In genomic region chr19:47483800-47484690, GRCh38 we compare ENCODE assay signal across 8 cellular contexts. TPM values are rescaled to one million over a fixed set of nuclear protein-coding genes. Genes with fewer than 3 reads are reported as not detected.
DNase-seq lines count a peak whose midpoint lies in the region; ATAC-seq, FAIRE-seq and TF ChIP-seq lines count a peak whose summit lies in the region.

Gene KPTN (minus strand): TSS chr19:47484219. CDS start chr19:47484160, 59 bp downstream.

- H3K36me3 ChIP-seq in fibroblast of lung (ENCODE audit: control insufficient read depth, insufficient read depth, low read length): peaks cover 4% of the 10 kb centered on the region
- peaks cover 0 to 18% (median 0%) of the 10 kb centered on the region in 3 experiments for H3K36me3 ChIP-seq in naive thymus-derived CD4-positive, alpha-beta T cell (ENCODE audit: control insufficient read depth in 2 of 3, insufficient read depth in 3 of 3, low read length in 3 of 3)

- H3K9me3 ChIP-seq in fibroblast of lung (ENCODE audit: control insufficient read depth, insufficient read depth, low read depth, low read length): no peaks in the 10 kb centered on the region
- H3K9me3 ChIP-seq in naive thymus-derived CD4-positive, alpha-beta T cell (ENCODE audit: control insufficient read depth in 2 of 3, low read length in 3 of 3): no peaks in the 10 kb centered on the region

- peak within 1 kb of the TSS; percentile 87 for H3K9ac ChIP-seq in fibroblast of lung (ENCODE audit: insufficient read depth, low read length)

- H3K27ac ChIP-seq in fibroblast of lung (ENCODE audit: insufficient read depth, low read length): peak within 1 kb of the TSS; percentile 91
- H3K27ac ChIP-seq in naive thymus-derived CD4-positive, alpha-beta T cell (ENCODE audit: low read depth, low read length): peak within 1 kb of the TSS; percentile 96

- peak within 1 kb of the TSS; percentile 99 for H3K27ac Mint-ChIP-seq in activated T-helper 1 cell treated with anti-CD3 and anti-CD28 coated beads, Interleukin-12 subunit alpha, Interleukin-12 subunit beta, Interleukin-2, Interleukin-4 antibody, amounts not matched to agents 30 ng/mL and 10 ng/mL and 1 ng/mL, durations not matched to agents 14 hours and 24 hours and 36 hours
- peak within 1 kb of the TSS; percentile 94 to 99 (median 97) for H3K27ac Mint-ChIP-seq in naive thymus-derived CD4-positive, alpha-beta T cell
- peak within 1 kb of the TSS; percentile 98 for H3K27ac Mint-ChIP-seq in stimulated activated effector memory CD8-positive, alpha-beta T cell treated with anti-CD3 and anti-CD28 coated beads, Interleukin-12 subunit alpha, Interleukin-12 subunit beta, amount 100 ng/mL, for 72 hours

- H3K79me2 ChIP-seq in fibroblast of lung (ENCODE audit: control insufficient read depth, insufficient read depth, low read length): no peaks in the 10 kb centered on the region

- peaks cover 4% of the 10 kb centered on the region for H3K27me3 Mint-ChIP-seq in activated T-helper 1 cell treated with anti-CD3 and anti-CD28 coated beads, Interleukin-12 subunit alpha, Interleukin-12 subunit beta, Interleukin-2, Interleukin-4 antibody, amounts not matched to agents 30 ng/mL and 10 ng/mL and 1 ng/mL, durations not matched to agents 14 hours and 24 hours and 36 hours (ENCODE audit: insufficient read depth)
- peaks cover 0 to 4% (median 0%) of the 10 kb centered on the region in 5 donors for H3K27me3 Mint-ChIP-seq in naive thymus-derived CD4-positive, alpha-beta T cell

- peak; percentile 86 to 96 for TF ChIP-seq CTCF in fibroblast of lung (conservative IDR thresholded peaks at IDR 0.05 in 1 of 2, IDR thresholded peaks at IDR 0.05 in 1 of 2; ENCODE audit: low read depth in 1 of 2, low read length in 2 of 2)

- CTCF ChIA-PET in naive thymus-derived CD4-positive, alpha-beta T cell (lab: Charles Lee): interaction anchor here (0.6 to 1.7 kb wide), 12 partner anchors 28 to 1716 kb away, joined by 3 to 7 read pairs (median 3); partner anchors contain the start of genes BICRA and NAPA

- peaks cover 2% of the 10 kb centered on the region for H3K4me1 ChIP-seq in fibroblast of lung (ENCODE audit: control insufficient read depth, extremely low read depth, insufficient read depth, low read length)
- H3K4me1 ChIP-seq in naive thymus-derived CD4-positive, alpha-beta T cell (ENCODE audit: control insufficient read depth in 2 of 2, insufficient read depth in 2 of 2, low read length in 2 of 2): peaks cover 18% of the 10 kb centered on the region in 2 donors

- no peaks in the 10 kb centered on the region for H3K27me3 ChIP-seq in fibroblast of lung (ENCODE audit: control insufficient read depth, insufficient read depth, low read length)
- H3K27me3 ChIP-seq in naive thymus-derived CD4-positive, alpha-beta T cell (ENCODE audit: control insufficient read depth in 2 of 2, insufficient read depth in 2 of 2, low read length in 2 of 2): no peaks in the 10 kb centered on the region

- H3K36me3 Mint-ChIP-seq in activated T-helper 1 cell treated with anti-CD3 and anti-CD28 coated beads, Interleukin-12 subunit alpha, Interleukin-12 subunit beta, Interleukin-2, Interleukin-4 antibody, amounts not matched to agents 30 ng/mL and 10 ng/mL and 1 ng/mL, durations not matched to agents 14 hours and 24 hours and 36 hours (ENCODE audit: low read depth): peaks cover 14% of the 10 kb centered on the region
- peaks cover 0 to 6% (median 0%) of the 10 kb centered on the region in 5 donors for H3K36me3 Mint-ChIP-seq in naive thymus-derived CD4-positive, alpha-beta T cell
- peaks cover 21% of the 10 kb centered on the region for H3K36me3 Mint-ChIP-seq in stimulated activated effector memory CD8-positive, alpha-beta T cell treated with anti-CD3 and anti-CD28 coated beads, Interleukin-12 subunit alpha, Interleukin-12 subunit beta, amount 100 ng/mL, for 72 hours

- peak; percentile 83 for DNase-seq in DMS53 treated with DMSO at 0.1 percent for 48 hours (lab: John Stamatoyannopoulos, UW; ENCODE audit: unreplicated experiment)
- DNase-seq in LHCN-M2 (ENCODE audit: low read depth): peak; percentile 85
- peak; percentile 72 for DNase-seq in RCC 7860 (ENCODE audit: low spot score)
- peak; percentile 86 for DNase-seq in activated T-helper 1 cell treated with anti-CD3 and anti-CD28 coated beads, Interleukin-12 subunit alpha, Interleukin-12 subunit beta, Interleukin-2, Interleukin-4 antibody, amounts not matched to agents 30 ng/mL and 10 ng/mL and 1 ng/mL, durations not matched to agents 14 hours and 24 hours and 36 hours (ENCODE audit: low spot score)
- peak; percentile 88 to 93 for DNase-seq in fibroblast of lung (ENCODE audit: low read depth in 2 of 2)
- DNase-seq in naive thymus-derived CD4-positive, alpha-beta T cell: peak; percentile 85 to 92 (median 88)
- DNase-seq in stimulated activated effector memory CD8-positive, alpha-beta T cell treated with anti-CD3 and anti-CD28 coated beads, Interleukin-12 subunit alpha, Interleukin-12 subunit beta, amount 100 ng/mL, for 72 hours (ENCODE audit: low spot score in 2 of 2): peak; percentile 93 to 97

- peak within 1 kb of the TSS; percentile 66 to 87 (median 70) for H3K4me3 ChIP-seq in fibroblast of lung (replicated peaks in 1 of 4; ENCODE audit: control extremely low read depth in 1 of 4, insufficient read depth in 1 of 4, low read depth in 3 of 4, low read length in 4 of 4)
- H3K4me3 ChIP-seq in naive thymus-derived CD4-positive, alpha-beta T cell (ENCODE audit: low read length): peak within 1 kb of the TSS; percentile 74

- no peaks in the 10 kb centered on the region for H4K20me1 ChIP-seq in fibroblast of lung (ENCODE audit: control insufficient read depth, extremely low read depth, insufficient read depth, low read length)

- intact Hi-C loops in activated T-helper 1 cell treated with anti-CD3 and anti-CD28 coated beads, Interleukin-12 subunit alpha, Interleukin-12 subunit beta, Interleukin-2, Interleukin-4 antibody, amounts not matched to agents 30 ng/mL and 10 ng/mL and 1 ng/mL, durations not matched to agents 14 hours and 24 hours and 36 hours (cut with micrococcal nuclease): loop anchor here (1.0 to 5.0 kb wide), 5 partner anchors 31 to 259 kb away; partner anchors contain the start of genes INAFM1 and NAPA
- intact Hi-C loops in naive thymus-derived CD4-positive, alpha-beta T cell (cut with micrococcal nuclease): loop anchor here (1.0 to 10.0 kb wide), 9 partner anchors 31 to 1599 kb away; partner anchors contain the start of genes NAPA (in 2 of the 2), IRF2BP1 (in 1 of the 2), NOP53 (in 1 of the 2) and PRKD2 (in 1 of the 2)

- H3K4me2 ChIP-seq in fibroblast of lung (ENCODE audit: extremely low read depth, insufficient read depth, low read length): peak within 1 kb of the TSS; percentile 93

- POLR2A ChIA-PET in naive thymus-derived CD4-positive, alpha-beta T cell (lab: Charles Lee): interaction anchor here (0.5 to 3.0 kb wide), 12 partner anchors 11 to 1135 kb away, joined by 3 to 21 read pairs (median 6); partner anchors contain the start of genes DHX34, NAPA, NOP53 and RPL18

- ATAC-seq in GM21786 (IDR thresholded peaks at IDR 0.05; ENCODE audit: unreplicated experiment): peak; percentile 59
- peak; percentile 91 for ATAC-seq in naive thymus-derived CD4-positive, alpha-beta T cell
- ATAC-seq in stimulated activated effector memory CD8-positive, alpha-beta T cell treated with anti-CD3 and anti-CD28 coated beads, Interleukin-12 subunit alpha, Interleukin-12 subunit beta, amount 100 ng/mL, for 72 hours: peak; percentile 95

- no peak for FAIRE-seq in RCC 7860 (lab: Jason Lieb, UNC)

- peak within 1 kb of the TSS; percentile 76 for H2AFZ ChIP-seq in fibroblast of lung (ENCODE audit: low read length)

- peaks cover 23% of the 10 kb centered on the region for H3K4me1 Mint-ChIP-seq in activated T-helper 1 cell treated with anti-CD3 and anti-CD28 coated beads, Interleukin-12 subunit alpha, Interleukin-12 subunit beta, Interleukin-2, Interleukin-4 antibody, amounts not matched to agents 30 ng/mL and 10 ng/mL and 1 ng/mL, durations not matched to agents 14 hours and 24 hours and 36 hours (ENCODE audit: low read depth)
- H3K4me1 Mint-ChIP-seq in naive thymus-derived CD4-positive, alpha-beta T cell: peaks cover 22 to 39% (median 30%) of the 10 kb centered on the region in 7 donors
- H3K4me1 Mint-ChIP-seq in stimulated activated effector memory CD8-positive, alpha-beta T cell treated with anti-CD3 and anti-CD28 coated beads, Interleukin-12 subunit alpha, Interleukin-12 subunit beta, amount 100 ng/mL, for 72 hours: peaks cover 24% of the 10 kb centered on the region

- H3K9me3 Mint-ChIP-seq in activated T-helper 1 cell treated with anti-CD3 and anti-CD28 coated beads, Interleukin-12 subunit alpha, Interleukin-12 subunit beta, Interleukin-2, Interleukin-4 antibody, amounts not matched to agents 30 ng/mL and 10 ng/mL and 1 ng/mL, durations not matched to agents 14 hours and 24 hours and 36 hours: no peaks in the 10 kb centered on the region
- no peaks in the 10 kb centered on the region for H3K9me3 Mint-ChIP-seq in naive thymus-derived CD4-positive, alpha-beta T cell
- H3K9me3 Mint-ChIP-seq in stimulated activated effector memory CD8-positive, alpha-beta T cell treated with anti-CD3 and anti-CD28 coated beads, Interleukin-12 subunit alpha, Interleukin-12 subunit beta, amount 100 ng/mL, for 72 hours: no peaks in the 10 kb centered on the region

- peak within 1 kb of the TSS; percentile 99 for H3K4me3 Mint-ChIP-seq in activated T-helper 1 cell treated with anti-CD3 and anti-CD28 coated beads, Interleukin-12 subunit alpha, Interleukin-12 subunit beta, Interleukin-2, Interleukin-4 antibody, amounts not matched to agents 30 ng/mL and 10 ng/mL and 1 ng/mL, durations not matched to agents 14 hours and 24 hours and 36 hours
- H3K4me3 Mint-ChIP-seq in naive thymus-derived CD4-positive, alpha-beta T cell: peak within 1 kb of the TSS; percentile 83 to 99 (median 96)
- H3K4me3 Mint-ChIP-seq in stimulated activated effector memory CD8-positive, alpha-beta T cell treated with anti-CD3 and anti-CD28 coated beads, Interleukin-12 subunit alpha, Interleukin-12 subunit beta, amount 100 ng/mL, for 72 hours: peak within 1 kb of the TSS; percentile 87

RNA-seq across cellular contexts. Expression of gene KPTN, which starts in this region (rescaled TPM):
- total RNA-seq in LHCN-M2 (2014; rRNA removed) (8.4 and 8.5 TPM in 2 replicates), fibroblast of lung (6.2 and 6.9 TPM in 2 replicates)
- polyA plus RNA-seq in LHCN-M2 (2012): 11.0 TPM
- 9.6 and 10.8 TPM in 2 replicates for total RNA-seq in activated T-helper 1 cell treated with anti-CD3 and anti-CD28 coated beads, Interleukin-12 subunit alpha, Interleukin-12 subunit beta, Interleukin-2, Interleukin-4 antibody, amounts not matched to agents 30 ng/mL and 10 ng/mL and 1 ng/mL, durations not matched to agents 14 hours and 24 hours and 36 hours
- 4.9 and 5.3 TPM in 2 replicates for polyA plus RNA-seq in fibroblast of lung
- polyA plus RNA-seq in fibroblast of lung (2012): 8.5 and 12.5 TPM in 2 replicates
- 17.3 and 21.9 TPM in 2 replicates for polyA minus RNA-seq in fibroblast of lung (ENCODE audit: low replicate concordance)
- total RNA-seq in naive thymus-derived CD4-positive, alpha-beta T cell: 1 to 10 TPM; 5.1 to 9.2 (median 6.7) TPM
- polyA plus RNA-seq in naive thymus-derived CD4-positive, alpha-beta T cell: 1 to 10 TPM; 4.4 to 8.1 TPM

Comparison
In these comparisons a context has a peak if more than half of its experiments do, and no peak if none do; other contexts are left out.
1. Peak in every context shown above with its lines: DNase-seq, ATAC-seq, H3K4me3 ChIP-seq and H3K27ac ChIP-seq.